In genomic region chr11:88424881-88425280, GRCh38 we compare ENCODE assay signal across 17 cellular contexts.
"Had no signal": no experiment of that assay in that cellular context is flagged by ENCODE, and none has a peak within 500 bp of the region (broad histone marks: within the 10 kb centered on the region; RNA-seq: fewer than 3 reads in every experiment).

No MANE protein-coding gene starts in this region.

- H3K4me1 Mint-ChIP-seq: activated B cell treated with CpG ODN at 0.5 μM for 24 hours, brain had no signal

- ATAC-seq: effector memory CD8-positive, alpha-beta T cell; gastrocnemius medialis; heart right ventricle; left ventricle myocardium superior; stimulated activated naive CD8-positive, alpha-beta T cell treated with anti-CD3 and anti-CD28 coated beads, Interleukin-15, amount 100 ng/mL, for 72 hours had no signal

- H3K27ac ChIP-seq: epithelial cell of prostate, gastrocnemius medialis, heart right ventricle, SJCRH30, thoracic aorta had no signal

- H3K36me3 ChIP-seq: gastrocnemius medialis, heart right ventricle, SJCRH30, thoracic aorta had no signal

- H3K4me3 ChIP-seq: gastrocnemius medialis, heart right ventricle, SJCRH30, thoracic aorta had no signal

- H3K27me3 ChIP-seq: gastrocnemius medialis, heart right ventricle, SJCRH30 had no signal

- H3K9me3 Mint-ChIP-seq: activated B cell treated with CpG ODN at 0.5 μM for 24 hours; brain; effector memory CD8-positive, alpha-beta T cell; stimulated activated naive CD8-positive, alpha-beta T cell treated with anti-CD3 and anti-CD28 coated beads, Interleukin-15, amount 100 ng/mL, for 72 hours had no signal

- H3K27me3 Mint-ChIP-seq: activated B cell treated with CpG ODN at 0.5 μM for 24 hours; brain; effector memory CD8-positive, alpha-beta T cell; stimulated activated naive CD8-positive, alpha-beta T cell treated with anti-CD3 and anti-CD28 coated beads, Interleukin-15, amount 100 ng/mL, for 72 hours had no signal

- H3K4me1 ChIP-seq: SJCRH30 had no signal

- H3K4me3 Mint-ChIP-seq: activated B cell treated with CpG ODN at 0.5 μM for 24 hours; brain; stimulated activated naive CD8-positive, alpha-beta T cell treated with anti-CD3 and anti-CD28 coated beads, Interleukin-15, amount 100 ng/mL, for 72 hours had no signal

- H3K9me3 ChIP-seq: gastrocnemius medialis, heart right ventricle, SJCRH30, thoracic aorta had no signal

- H3K36me3 Mint-ChIP-seq: brain had no signal

- H3K27ac Mint-ChIP-seq: activated B cell treated with CpG ODN at 0.5 μM for 24 hours; brain; effector memory CD8-positive, alpha-beta T cell; stimulated activated naive CD8-positive, alpha-beta T cell treated with anti-CD3 and anti-CD28 coated beads, Interleukin-15, amount 100 ng/mL, for 72 hours had no signal

- DNase-seq: activated B cell treated with CpG ODN at 0.5 μM for 24 hours; activated effector memory CD4-positive, alpha-beta T cell treated with anti-CD3 and anti-CD28 coated beads, Interleukin-2, amount 50 U/mL, for 16 hours; activated T-cell treated with anti-CD3 and anti-CD28 coated beads for 4 hours; amygdala; effector memory CD8-positive, alpha-beta T cell; gastrocnemius medialis; heart right ventricle; islet precursor cell; left ventricle myocardium superior; mesenchymal stem cell; SJCRH30; stimulated activated CD4-positive, alpha-beta T cell treated with anti-CD3 and anti-CD28 coated beads, Interleukin-4, amount 100 ng/mL, for 24 hours; stimulated activated naive CD8-positive, alpha-beta T cell treated with anti-CD3 and anti-CD28 coated beads, Interleukin-15, amount 100 ng/mL, for 72 hours; SW 1271 had no signal
